Comparison of ENCODE assay signal across 8 cellular contexts in the genomic region with DNA sequence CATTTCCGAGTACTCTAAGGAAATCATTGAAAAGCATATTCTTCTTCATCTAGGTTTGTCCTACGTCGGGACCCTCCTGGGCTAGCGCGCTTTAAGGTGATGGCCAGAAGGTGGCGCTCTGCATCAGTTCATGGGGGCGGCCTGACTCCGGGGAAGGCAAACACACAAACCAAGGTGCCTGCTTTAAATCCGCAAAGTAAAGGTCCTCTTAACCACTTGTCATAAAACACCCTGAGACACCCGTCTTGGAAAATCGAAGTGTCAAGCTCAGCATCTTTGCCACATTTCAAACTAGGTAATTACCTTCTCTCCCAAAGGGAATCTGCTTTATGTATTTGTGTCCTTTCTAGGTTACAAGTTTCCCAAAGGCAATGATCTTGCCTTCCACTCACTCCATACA. TPM values are rescaled to one million over a fixed set of nuclear protein-coding genes. Genes with fewer than 3 reads are reported as not detected.
A peak's percentile ranks its signal among the peaks of the same experiment; 100 is the strongest.
DNase-seq lines count a peak whose midpoint lies in the region; ATAC-seq and TF ChIP-seq lines count a peak whose summit lies in the region.

No MANE protein-coding gene starts in this region.

- no peaks in the 10 kb centered on the region for H3K27me3 ChIP-seq in ovary
- no peaks in the 10 kb centered on the region for H3K27me3 ChIP-seq in tibial nerve

- H3K27me3 Mint-ChIP-seq in activated T-helper 2 cell treated with anti-CD3 and anti-CD28 coated beads, Interferon-gamma antibody, Interleukin-2, Interleukin-4, amounts not matched to agents 10 μg/mL and 5 μg/mL and 100 μg/mL, durations not matched to agents 14 hours and 24 hours and 36 hours (ENCODE audit: low read depth), result peaks cover 49% of the 10 kb centered on the region

- H3K4me1 ChIP-seq in ovary (ENCODE audit: insufficient read depth) (no peaks in the 10 kb centered on the region), tibial nerve (no peaks in the 10 kb centered on the region)

- no peak for TF ChIP-seq EP300 in ovary (IDR thresholded peaks at IDR 0.05)
- no peak for TF ChIP-seq EP300 in tibial nerve (IDR thresholded peaks at IDR 0.05)

- no peak overlapping the region for H3K27ac ChIP-seq in RWPE1
- no peak overlapping the region for H3K27ac ChIP-seq in ovary
- H3K27ac ChIP-seq in tibial nerve, result no peak overlapping the region

- H3K27ac Mint-ChIP-seq in activated T-helper 2 cell treated with anti-CD3 and anti-CD28 coated beads, Interferon-gamma antibody, Interleukin-2, Interleukin-4, amounts not matched to agents 10 μg/mL and 5 μg/mL and 100 μg/mL, durations not matched to agents 14 hours and 24 hours and 36 hours, result no peak overlapping the region

- ATAC-seq in GM19328 (IDR thresholded peaks at IDR 0.05; ENCODE audit: unreplicated experiment), result peak; percentile 65

- H3K9me3 ChIP-seq in ovary (no peaks in the 10 kb centered on the region), tibial nerve (no peaks in the 10 kb centered on the region)

- H3K9me3 Mint-ChIP-seq in activated T-helper 2 cell treated with anti-CD3 and anti-CD28 coated beads, Interferon-gamma antibody, Interleukin-2, Interleukin-4, amounts not matched to agents 10 μg/mL and 5 μg/mL and 100 μg/mL, durations not matched to agents 14 hours and 24 hours and 36 hours, result no peaks in the 10 kb centered on the region

- H3K36me3 Mint-ChIP-seq in activated T-helper 2 cell treated with anti-CD3 and anti-CD28 coated beads, Interferon-gamma antibody, Interleukin-2, Interleukin-4, amounts not matched to agents 10 μg/mL and 5 μg/mL and 100 μg/mL, durations not matched to agents 14 hours and 24 hours and 36 hours (ENCODE audit: low read depth), result no peaks in the 10 kb centered on the region

- 2 to 3% (median 3%) methylated on average over 11 of the region's 11 CpGs for WGBS in ovary, 3 donors
- WGBS in tibial nerve, 2 donors, result 3 to 4% methylated on average over 11 of the region's 11 CpGs

- no peak for TF ChIP-seq POLR2A in ovary (IDR thresholded peaks at IDR 0.05)
- no peak for TF ChIP-seq POLR2A in tibial nerve (IDR thresholded peaks at IDR 0.05)

- H3K4me3 ChIP-seq in LNCaP clone FGC (ENCODE audit: low read depth, low read length), result no peak overlapping the region
- H3K4me3 ChIP-seq in ovary, result no peak overlapping the region
- H3K4me3 ChIP-seq in tibial nerve, result no peak overlapping the region

- peak; percentile 88 for TF ChIP-seq CTCF in LNCaP clone FGC (IDR thresholded peaks at IDR 0.05; ENCODE audit: control insufficient read depth, extremely low read depth, insufficient read depth)
- TF ChIP-seq CTCF in RWPE1 (conservative IDR thresholded peaks at IDR 0.05; ENCODE audit: low read depth), result peak; percentile 92
- peak; percentile 19 to 61 (median 47) for TF ChIP-seq CTCF in ovary (IDR thresholded peaks at IDR 0.05)
- TF ChIP-seq CTCF in tibial nerve (IDR thresholded peaks at IDR 0.05), result peak; percentile 74 to 87 (median 84)

- peak; percentile 61 to 78 for DNase-seq in AML-193 (lab: John Stamatoyannopoulos, UW)
- peak; percentile 6 for DNase-seq in LNCaP clone FGC (ENCODE audit: low read depth)
- DNase-seq in RWPE1 (ENCODE audit: low spot score), result peak; percentile 64
- DNase-seq in activated T-helper 2 cell treated with anti-CD3 and anti-CD28 coated beads, Interferon-gamma antibody, Interleukin-2, Interleukin-4, amounts not matched to agents 10 μg/mL and 5 μg/mL and 100 μg/mL, durations not matched to agents 14 hours and 24 hours and 36 hours (ENCODE audit: low spot score), result peak; percentile 48
- peak; percentile 44 for DNase-seq in foreskin melanocyte
- peak; percentile 29 to 77 (median 67) for DNase-seq in ovary
- DNase-seq in tibial nerve (ENCODE audit: low spot score in 2 of 2), result peak; percentile 54 to 81

- no peak overlapping the region for H3K4me3 Mint-ChIP-seq in activated T-helper 2 cell treated with anti-CD3 and anti-CD28 coated beads, Interferon-gamma antibody, Interleukin-2, Interleukin-4, amounts not matched to agents 10 μg/mL and 5 μg/mL and 100 μg/mL, durations not matched to agents 14 hours and 24 hours and 36 hours (ENCODE audit: low read depth)

- H3K4me1 Mint-ChIP-seq in activated T-helper 2 cell treated with anti-CD3 and anti-CD28 coated beads, Interferon-gamma antibody, Interleukin-2, Interleukin-4, amounts not matched to agents 10 μg/mL and 5 μg/mL and 100 μg/mL, durations not matched to agents 14 hours and 24 hours and 36 hours (ENCODE audit: low read depth), result no peaks in the 10 kb centered on the region

- POLR2A ChIA-PET in RWPE1 (lab: Yijun Ruan, JAX; ENCODE audit: low non-redundant PET), result no interaction called here

- intact Hi-C loops in activated T-helper 2 cell treated with anti-CD3 and anti-CD28 coated beads, Interferon-gamma antibody, Interleukin-2, Interleukin-4, amounts not matched to agents 10 μg/mL and 5 μg/mL and 100 μg/mL, durations not matched to agents 14 hours and 24 hours and 36 hours (cut with micrococcal nuclease), result loop anchor here (1.0 kb wide), 3 partner anchors 113 to 501 kb away; no protein-coding TSS in a partner anchor
- intact Hi-C loops in ovary (cut with DNase I), result loop anchor here (2.0 to 10.0 kb wide), 5 partner anchors 107 to 507 kb away; no protein-coding TSS in a partner anchor

- CTCF ChIA-PET in RWPE1 (lab: Yijun Ruan, JAX), result interaction anchor here (0.5 to 2.3 kb wide), 17 partner anchors 8 to 602 kb away, joined by 3 to 22 read pairs (median 4); no protein-coding TSS in a partner anchor

- H3K36me3 ChIP-seq in ovary, result no peaks in the 10 kb centered on the region
- H3K36me3 ChIP-seq in tibial nerve, result no peaks in the 10 kb centered on the region

RNA-seq across cellular contexts. Expression of gene LMO2, which starts 34.0 kb away (rescaled TPM):
- total RNA-seq in activated T-helper 2 cell treated with anti-CD3 and anti-CD28 coated beads, Interferon-gamma antibody, Interleukin-2, Interleukin-4, amounts not matched to agents 10 μg/mL and 5 μg/mL and 100 μg/mL, durations not matched to agents 14 hours and 24 hours and 36 hours, result not detected in 2 replicates
- total RNA-seq in ovary, result 10 to 100 TPM in 5 of 7 donors, 1 to 10 TPM in 2; 6.9 to 18.6 (median 13.2) TPM
- polyA plus RNA-seq in ovary, result 10 to 100 TPM; 26.5 to 48.2 TPM
- 10 to 100 TPM in 3 of 4 donors, 1 to 10 TPM in 1; 8.4 to 37.4 (median 19.3) TPM for total RNA-seq in tibial nerve

Comparison
In these comparisons a context has a peak if more than half of its experiments do, and no peak if none do; other contexts are left out.
1. DNase-seq: peak in every context shown above with its lines; median percentile 70 in AML-193; 68 in tibial nerve; 67 in ovary; 64 in RWPE1; 48 in activated T-helper 2 cell treated with anti-CD3 and anti-CD28 coated beads, Interferon-gamma antibody, Interleukin-2, Interleukin-4, amounts not matched to agents 10 μg/mL and 5 μg/mL and 100 μg/mL, durations not matched to agents 14 hours and 24 hours and 36 hours; 44 in foreskin melanocyte; 6 in LNCaP clone FGC.